ENCODE assay signal across 8 cellular contexts in the genomic region with DNA sequence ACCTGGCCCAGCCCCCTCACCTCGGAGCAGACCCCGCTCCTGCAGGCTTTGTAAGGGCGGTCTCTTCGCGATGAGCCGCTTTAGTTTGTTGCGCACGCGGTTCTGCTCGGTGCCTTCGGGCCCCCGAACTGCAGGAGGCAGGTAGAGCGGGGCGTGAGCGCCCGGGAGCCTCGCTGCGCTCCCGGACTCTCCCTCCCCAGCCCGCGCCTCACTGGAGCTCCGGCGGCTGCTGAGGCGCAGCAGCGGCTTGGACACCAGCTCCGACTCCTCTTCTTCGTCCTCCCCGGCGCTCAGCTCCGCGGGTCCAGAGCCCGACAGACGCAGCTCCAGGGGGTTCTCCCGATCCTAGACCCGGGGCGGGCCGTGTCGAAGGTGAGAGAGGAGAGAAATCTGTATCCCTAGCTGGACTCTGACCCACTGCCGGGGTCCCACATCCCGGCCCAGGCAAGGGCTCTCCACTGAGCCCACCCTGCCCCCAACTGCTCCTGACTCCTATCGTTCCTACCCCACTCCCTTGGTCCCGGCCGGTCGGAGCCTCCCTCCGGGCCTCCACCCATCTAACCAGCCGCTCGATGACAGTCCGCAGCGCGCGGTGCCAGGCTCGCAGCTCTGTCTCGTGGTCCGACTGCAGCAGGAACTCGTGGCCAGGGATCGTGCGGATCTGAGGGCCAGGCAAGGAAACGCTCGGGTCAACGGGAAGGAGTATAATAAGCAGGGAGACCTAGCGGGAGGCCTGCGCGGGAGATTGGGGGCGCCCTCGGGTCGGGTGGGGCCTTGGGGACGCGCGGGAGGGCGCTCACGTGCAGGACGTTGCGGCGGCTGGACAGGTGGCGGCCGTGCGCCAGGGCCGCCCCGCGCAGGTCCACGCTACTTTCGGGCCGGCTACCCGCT. TPM values are rescaled to one million over a fixed set of nuclear protein-coding genes. Genes with fewer than 3 reads are reported as not detected.
DNase-seq lines count a peak whose midpoint lies in the region; ATAC-seq and TF ChIP-seq lines count a peak whose summit lies in the region.

No MANE protein-coding gene starts in this region.

- H4K20me1 ChIP-seq in OCI-LY7 (ENCODE audit: insufficient read depth, low read length) (no peaks in the 10 kb centered on the region), osteoblast (ENCODE audit: insufficient read depth, low read length) (no peaks in the 10 kb centered on the region)

- POLR2A ChIA-PET in OCI-LY7 (lab: Charles Lee), result interaction anchor here (0.6 to 1.9 kb wide), 2 partner anchors 10 to 11 kb away, joined by 4 to 9 read pairs; no protein-coding TSS in a partner anchor

- no peaks in the 10 kb centered on the region for H3K9me2 ChIP-seq in OCI-LY7 (ENCODE audit: insufficient read depth, low read length)

- H3K4me1 ChIP-seq in OCI-LY7 (ENCODE audit: insufficient read depth, low read length, poor library complexity, severe bottlenecking) (peaks cover 48% of the 10 kb centered on the region), osteoblast (ENCODE audit: insufficient read depth, low read length) (no peaks in the 10 kb centered on the region)

- H3K27me3 ChIP-seq in GM06990 (replicated peaks; ENCODE audit: control insufficient read depth, insufficient read depth, low read length) (no peaks in the 10 kb centered on the region), osteoblast (ENCODE audit: insufficient read depth, low read length) (peaks cover 78% of the 10 kb centered on the region)

- intact Hi-C loops in OCI-LY7 (cut with micrococcal nuclease; ENCODE audit: unreplicated experiment), result loop anchor here (5.0 kb wide), 1 partner anchor 267 kb away; no protein-coding TSS in a partner anchor

- H3K27ac ChIP-seq in OCI-LY7 (ENCODE audit: low read depth, low read length, poor library complexity, severe bottlenecking) (no peak overlapping the region), osteoblast (ENCODE audit: low read depth, low read length) (no peak overlapping the region)

- CTCF ChIA-PET in OCI-LY7 (lab: Charles Lee; ENCODE audit: unreplicated experiment), result no interaction called here

- H3K79me2 ChIP-seq in OCI-LY7 (ENCODE audit: insufficient read depth, low read depth, low read length), result peaks cover 12% of the 10 kb centered on the region; the same call in 1 of the 2 replicates
- H3K79me2 ChIP-seq in osteoblast (ENCODE audit: insufficient read depth, low read length), result no peaks in the 10 kb centered on the region

- H3K4me2 ChIP-seq in OCI-LY7 (ENCODE audit: low read length), result peak overlapping the region; percentile 97
- peak overlapping the region; percentile 55 for H3K4me2 ChIP-seq in osteoblast (ENCODE audit: insufficient read depth, low read length)

- BruUV-seq in OCI-LY7 (replicated peaks; lab: Mats Ljungman, UMichigan), result no TSS peak

- ATAC-seq in GM21423 (IDR thresholded peaks at IDR 0.05; ENCODE audit: unreplicated experiment) (no peak), HG03460 (IDR thresholded peaks at IDR 0.05; ENCODE audit: unreplicated experiment) (no peak)

- H3K36me3 ChIP-seq in GM06990 (ENCODE audit: control insufficient read depth, insufficient read depth, low read length), result peaks cover 20% of the 10 kb centered on the region
- peaks cover 46% of the 10 kb centered on the region for H3K36me3 ChIP-seq in OCI-LY7 (ENCODE audit: insufficient read depth, low read length)
- no peaks in the 10 kb centered on the region for H3K36me3 ChIP-seq in osteoblast (ENCODE audit: insufficient read depth, low read length)

- H2AFZ ChIP-seq in OCI-LY7 (ENCODE audit: low read length), result no peak overlapping the region
- H2AFZ ChIP-seq in osteoblast (ENCODE audit: low read length), result no peak overlapping the region

- DNase-seq in GM06990 (ENCODE audit: extremely low read depth, insufficient read length), result no peak
- DNase-seq in OCI-LY7 (ENCODE audit: low spot score), result no peak
- DNase-seq in fibroblast of the aortic adventitia (ENCODE audit: low read depth), result peak; percentile 37
- peak; percentile 87 for DNase-seq in osteoblast (ENCODE audit: insufficient read length, low spot score, missing footprints)
- DNase-seq in stimulated activated CD8-positive, alpha-beta memory T cell treated with anti-CD3 and anti-CD28 coated beads, Interleukin-4, amount 100 ng/mL, for 48 hours, result no peak
- DNase-seq in HCEC 1CT, result no peak

- TF ChIP-seq CTCF in GM06990 (IDR thresholded peaks at IDR 0.05; ENCODE audit: insufficient read depth, low read length, poor library complexity, severe bottlenecking), result no peak
- no peak for TF ChIP-seq CTCF in OCI-LY7 (conservative IDR thresholded peaks at IDR 0.05; ENCODE audit: low read length)
- no peak for TF ChIP-seq CTCF in fibroblast of the aortic adventitia (IDR thresholded peaks at IDR 0.05; ENCODE audit: insufficient read depth, low read length)
- TF ChIP-seq CTCF in osteoblast (IDR thresholded peaks at IDR 0.05; ENCODE audit: extremely low read depth, low read depth, low read length), result no peak

- H3K9me3 ChIP-seq in OCI-LY7 (ENCODE audit: low read length) (no peaks in the 10 kb centered on the region), osteoblast (ENCODE audit: low read depth, low read length) (no peaks in the 10 kb centered on the region)

- H3K4me3 ChIP-seq in GM06990 (replicated peaks; ENCODE audit: low read depth, low read length) (peak overlapping the region; percentile 70), OCI-LY7 (ENCODE audit: low read depth, low read length, poor library complexity, severe bottlenecking) (peak overlapping the region; percentile 76), fibroblast of the aortic adventitia (ENCODE audit: low read depth, low read length) (no peak overlapping the region), osteoblast (ENCODE audit: insufficient read depth, low read length) (peak overlapping the region; percentile 16)

RNA-seq across cellular contexts. Expression of gene ARHGAP9, which starts 4.2 kb away (rescaled TPM):
- total RNA-seq in OCI-LY7 (2014; rRNA removed; shearing (Covaris generic)), result 66.2 and 70.1 TPM in 2 replicates
- total RNA-seq in OCI-LY7 (2022), result 105 and 111 TPM in 2 replicates
- total RNA-seq in fibroblast of the aortic adventitia (ENCODE audit: low replicate concordance), result 0.18 TPM in 1 of 2 replicates, not detected in the other
- 0.29 and 0.36 TPM in 2 replicates for total RNA-seq in osteoblast

RNA-seq across cellular contexts. Expression of gene MARS1, which starts 12.4 kb away (rescaled TPM):
- total RNA-seq in OCI-LY7 (2014; rRNA removed; shearing (Covaris generic)), result 262 and 272 TPM in 2 replicates
- total RNA-seq in OCI-LY7 (2022), result 461 and 465 TPM in 2 replicates
- total RNA-seq in fibroblast of the aortic adventitia (ENCODE audit: low replicate concordance), result 185 and 272 TPM in 2 replicates
- total RNA-seq in osteoblast, result 171 and 187 TPM in 2 replicates

RNA-seq across cellular contexts. Expression of gene GLI1, which starts 15.9 kb away (rescaled TPM):
- 3.9 and 4.6 TPM in 2 replicates for total RNA-seq in OCI-LY7 (2014; rRNA removed; shearing (Covaris generic))
- total RNA-seq in OCI-LY7 (2022), result 6.0 and 6.5 TPM in 2 replicates
- 1.1 TPM in 1 of 2 replicates, not detected in the other for total RNA-seq in fibroblast of the aortic adventitia (ENCODE audit: low replicate concordance)
- 0.29 and 0.36 TPM in 2 replicates for total RNA-seq in osteoblast

RNA-seq across cellular contexts. Expression of gene INHBE, which starts 20.4 kb away (rescaled TPM):
- 3.2 and 3.9 TPM in 2 replicates for total RNA-seq in OCI-LY7 (2014; rRNA removed; shearing (Covaris generic))
- total RNA-seq in OCI-LY7 (2022) (3.4 and 4.0 TPM in 2 replicates), fibroblast of the aortic adventitia (ENCODE audit: low replicate concordance) (0.16 and 0.99 TPM in 2 replicates), osteoblast (0.88 and 3.3 TPM in 2 replicates)

RNA-seq across cellular contexts. Expression of gene INHBC, which starts 40.9 kb away (rescaled TPM):
- total RNA-seq in OCI-LY7 (2014; rRNA removed; shearing (Covaris generic)), result not detected in 2 replicates
- total RNA-seq in OCI-LY7 (2022) (0.36 and 0.72 TPM in 2 replicates), fibroblast of the aortic adventitia (ENCODE audit: low replicate concordance) (not detected in 2 replicates), osteoblast (not detected in 2 replicates)

Comparison
In these comparisons a context has a peak if more than half of its experiments do, and no peak if none do; other contexts are left out.
1. DNase-seq: peak in fibroblast of the aortic adventitia (single experiment) and osteoblast (single experiment); none in GM06990 (single experiment), OCI-LY7 (single experiment), stimulated activated CD8-positive, alpha-beta memory T cell treated with anti-CD3 and anti-CD28 coated beads, Interleukin-4, amount 100 ng/mL, for 48 hours (single experiment) and HCEC 1CT (single experiment).
2. RNA of gene ARHGAP9, which starts 4.2 kb away (total RNA-seq): 66.2 to 111 TPM in OCI-LY7; 0.29 to 0.36 TPM in osteoblast and 0.18 TPM in fibroblast of the aortic adventitia; every median in the first group is over 10 times any median in the second.